17 cellular contexts compared by ENCODE assay signal in genomic region chr10:8969853-8970252, GRCh38.
DNase-seq lines count a peak whose midpoint lies in the region; ATAC-seq and TF ChIP-seq lines count a peak whose summit lies in the region.
"Had no signal": no experiment of that assay in that cellular context is flagged by ENCODE, and none has a peak within 500 bp of the region (broad histone marks: within the 10 kb centered on the region; RNA-seq: fewer than 3 reads in every experiment).

No MANE protein-coding gene starts in this region.

- peaks cover 7% of the 10 kb centered on the region for H3K9me3 Mint-ChIP-seq in MCF 10A (ENCODE audit: unreplicated experiment)
- peaks cover 9% of the 10 kb centered on the region for H3K9me3 Mint-ChIP-seq in type B pancreatic cell

- ATAC-seq in esophagus mucosa, result peak; percentile 74
- ATAC-seq: CD8-positive, alpha-beta T cell had no signal

- H3K36me3 ChIP-seq in breast epithelium, result no peaks in the 10 kb centered on the region
- H3K36me3 ChIP-seq: BLaER1 had no signal

- H3K4me3 ChIP-seq in breast epithelium, result no peak overlapping the region
- H3K4me3 ChIP-seq: BLaER1 had no signal

- no peak for TF ChIP-seq CTCF in MCF 10A (IDR thresholded peaks at IDR 0.05; ENCODE audit: unreplicated experiment)
- no peak for TF ChIP-seq CTCF in breast epithelium (IDR thresholded peaks at IDR 0.05)
- TF ChIP-seq CTCF in type B pancreatic cell (conservative IDR thresholded peaks at IDR 0.05), result no peak

- DNase-seq in MCF 10A (ENCODE audit: unreplicated experiment), result no peak
- no peak for DNase-seq in breast epithelium (ENCODE audit: low spot score in 2 of 2)
- no peak for DNase-seq in type B pancreatic cell (ENCODE audit: extremely low spot score, unreplicated experiment)
- DNase-seq in SW 1271 (lab: John Stamatoyannopoulos, UW), result no peak
- no peak for DNase-seq in SKM-1 treated with dmso at 0.1 percent for 144 hours (lab: John Stamatoyannopoulos, UW; ENCODE audit: unreplicated experiment)
- DNase-seq: Caco-2; CD4-positive, CD25-positive, alpha-beta regulatory T cell; CD8-positive, alpha-beta T cell; DMS153; DND-41; GOT3; HCEC 1CT had no signal

- H3K27ac ChIP-seq in breast epithelium, result no peak overlapping the region
- H3K27ac ChIP-seq: 22Rv1, BLaER1, C4-2B had no signal

- H3K27me3 Mint-ChIP-seq in MCF 10A (ENCODE audit: insufficient read depth, unreplicated experiment) (no peaks in the 10 kb centered on the region), type B pancreatic cell (no peaks in the 10 kb centered on the region)
- H3K27me3 Mint-ChIP-seq: B cell; CD4-positive, CD25-positive, alpha-beta regulatory T cell had no signal

- POLR2A ChIA-PET in MCF 10A (lab: Yijun Ruan, JAX), result interaction anchor here (0.6 to 1.9 kb wide), 7 partner anchors 8 to 275 kb away, joined by 3 to 9 read pairs (median 3); no protein-coding TSS in a partner anchor

- H3K36me3 Mint-ChIP-seq in MCF 10A (ENCODE audit: insufficient read depth, unreplicated experiment) (no peaks in the 10 kb centered on the region), type B pancreatic cell (no peaks in the 10 kb centered on the region)
- H3K36me3 Mint-ChIP-seq: CD4-positive, CD25-positive, alpha-beta regulatory T cell; CD8-positive, alpha-beta T cell had no signal

- H3K4me3 Mint-ChIP-seq in MCF 10A (ENCODE audit: unreplicated experiment) (no peak overlapping the region), type B pancreatic cell (peak overlapping the region; percentile 7)
- H3K4me3 Mint-ChIP-seq: B cell; CD4-positive, CD25-positive, alpha-beta regulatory T cell; CD8-positive, alpha-beta T cell had no signal

- H3K4me1 Mint-ChIP-seq in MCF 10A (ENCODE audit: insufficient read depth, unreplicated experiment) (peaks cover 35% of the 10 kb centered on the region), type B pancreatic cell (ENCODE audit: unreplicated experiment) (no peaks in the 10 kb centered on the region)
- H3K4me1 Mint-ChIP-seq: B cell; CD4-positive, CD25-positive, alpha-beta regulatory T cell had no signal

- no peak for TF ChIP-seq POLR2A in breast epithelium (IDR thresholded peaks at IDR 0.05)

- H3K27ac Mint-ChIP-seq in MCF 10A (ENCODE audit: low read depth, unreplicated experiment) (peak overlapping the region; percentile 4), type B pancreatic cell (peak overlapping the region; percentile 3)
- H3K27ac Mint-ChIP-seq: B cell; CD4-positive, CD25-positive, alpha-beta regulatory T cell; CD8-positive, alpha-beta T cell had no signal

- no peaks in the 10 kb centered on the region for H3K4me1 ChIP-seq in breast epithelium
- H3K4me1 ChIP-seq: BLaER1, Caco-2 had no signal

- CTCF ChIA-PET in MCF 10A (lab: Yijun Ruan, JAX), result interaction anchor here (0.7 to 1.2 kb wide), 2 partner anchors 9 to 239 kb away, joined by 3 read pairs; no protein-coding TSS in a partner anchor

- no peaks in the 10 kb centered on the region for H3K27me3 ChIP-seq in breast epithelium
- H3K27me3 ChIP-seq: BLaER1 had no signal

- no peaks in the 10 kb centered on the region for H3K9me3 ChIP-seq in breast epithelium
- H3K9me3 ChIP-seq: BLaER1, Caco-2 had no signal

- BruUV-seq in MCF 10A (replicated peaks; lab: Mats Ljungman, UMichigan), result no TSS peak

- intact Hi-C loops in MCF 10A (cut with micrococcal nuclease) (no loop called here), breast epithelium (cut with DNase I; ENCODE audit: low total_unique reads) (no loop called here)
